Comparison of ENCODE assay signal across 8 cellular contexts in the genomic region with DNA sequence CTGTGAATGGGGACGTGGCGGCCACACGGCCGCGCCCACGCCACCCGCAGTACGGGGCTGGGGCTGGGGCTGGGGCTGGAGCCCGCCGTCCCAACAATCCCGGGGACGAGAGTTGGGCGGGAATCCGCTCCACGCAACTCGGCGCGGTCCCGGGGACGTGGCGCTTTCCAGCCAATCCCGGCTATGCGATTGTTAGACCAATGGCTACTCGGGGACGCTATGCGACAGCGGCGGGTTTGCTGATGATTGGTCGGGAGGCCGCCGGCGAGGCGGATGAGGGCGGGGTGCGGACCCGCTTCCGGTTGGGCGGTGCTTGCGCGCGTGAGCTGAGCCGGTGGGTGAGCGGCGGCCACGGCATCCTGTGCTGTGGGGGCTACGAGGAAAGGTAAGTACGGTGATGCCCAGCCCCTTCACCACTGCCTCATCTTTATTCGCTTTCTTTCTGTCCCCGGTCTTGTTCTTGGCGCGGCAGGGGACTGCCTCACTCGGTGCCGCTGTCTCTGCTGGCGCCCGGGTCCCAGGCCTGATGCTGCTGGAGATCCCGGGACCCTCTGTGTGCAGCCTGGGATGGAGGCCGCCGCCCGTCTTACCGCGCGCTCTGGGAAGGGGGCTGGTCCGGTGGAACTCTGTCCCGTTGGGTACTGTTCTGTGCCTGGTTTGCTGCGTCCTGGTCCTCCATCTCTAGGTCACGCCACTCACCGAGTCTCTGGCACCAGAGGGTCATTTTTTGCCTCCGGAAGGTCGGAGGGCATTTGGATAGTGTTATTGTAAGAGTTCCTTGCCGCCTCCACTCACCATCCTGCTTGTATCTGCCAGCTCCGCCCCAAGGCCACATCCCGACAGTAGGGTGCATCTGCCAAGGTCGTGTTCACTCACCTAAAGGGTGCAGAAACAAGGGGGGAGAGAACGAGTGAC. TPM values are rescaled to one million over a fixed set of nuclear protein-coding genes. Genes with fewer than 3 reads are reported as not detected.
DNase-seq lines count a peak whose midpoint lies in the region; TF ChIP-seq lines count a peak whose summit lies in the region.

A gene (plus strand): TSS at position 312 of the 915 bp plus-strand sequence. CDS start 9,225 bp downstream, outside the sequence.

- H3K4me3 Mint-ChIP-seq in nephron, result peak within 1 kb of the TSS; percentile 96 to 100 (median 99)
- peak within 1 kb of the TSS; percentile 97 for H3K4me3 Mint-ChIP-seq in stimulated activated naive CD8-positive, alpha-beta T cell treated with anti-CD3 and anti-CD28 coated beads, Interleukin-15, Interleukin-2, amounts not matched to agents 100 ng/mL and 50 ng/mL, for 24 hours

- no peak for TF ChIP-seq CTCF in fibroblast of the aortic adventitia (IDR thresholded peaks at IDR 0.05; ENCODE audit: insufficient read depth, low read length)
- TF ChIP-seq CTCF in nephron (IDR thresholded peaks at IDR 0.05; ENCODE audit: unreplicated experiment in 3 of 3), result no peak

- DNase-seq in ELF-1 (ENCODE audit: low read depth, low spot score) (peak; percentile 98), H7 (peak; percentile 99), M059J (ENCODE audit: low read depth) (peak; percentile 98), SHP77 (lab: John Stamatoyannopoulos, UW) (peak; percentile 89 to 95), fibroblast of the aortic adventitia (ENCODE audit: low read depth) (peak; percentile 97)
- peak; percentile 98 for DNase-seq in activated effector memory CD4-positive, alpha-beta T cell treated with anti-CD3 and anti-CD28 coated beads, Interleukin-2, amount 50 U/mL, for 16 hours

- peaks cover 4% of the 10 kb centered on the region for H3K27me3 Mint-ChIP-seq in nephron (ENCODE audit: low read depth)
- H3K27me3 Mint-ChIP-seq in stimulated activated naive CD8-positive, alpha-beta T cell treated with anti-CD3 and anti-CD28 coated beads, Interleukin-15, Interleukin-2, amounts not matched to agents 100 ng/mL and 50 ng/mL, for 24 hours, result no peaks in the 10 kb centered on the region

- H3K4me1 Mint-ChIP-seq in nephron, result peaks cover 41% of the 10 kb centered on the region
- H3K4me1 Mint-ChIP-seq in stimulated activated naive CD8-positive, alpha-beta T cell treated with anti-CD3 and anti-CD28 coated beads, Interleukin-15, Interleukin-2, amounts not matched to agents 100 ng/mL and 50 ng/mL, for 24 hours (ENCODE audit: low read depth), result peaks cover 59% of the 10 kb centered on the region

- H3K27ac Mint-ChIP-seq in nephron, result peak within 1 kb of the TSS; percentile 97 to 98 (median 98)
- peak within 1 kb of the TSS; percentile 99 for H3K27ac Mint-ChIP-seq in stimulated activated naive CD8-positive, alpha-beta T cell treated with anti-CD3 and anti-CD28 coated beads, Interleukin-15, Interleukin-2, amounts not matched to agents 100 ng/mL and 50 ng/mL, for 24 hours

- H3K27me3 ChIP-seq in H7 (ENCODE audit: control insufficient read depth, insufficient read depth, low read length), result peaks cover 2% of the 10 kb centered on the region; the same call in 1 of the 2 replicates

- peaks cover 2% of the 10 kb centered on the region for H3K36me3 Mint-ChIP-seq in nephron (ENCODE audit: low read depth)
- peaks cover 18% of the 10 kb centered on the region for H3K36me3 Mint-ChIP-seq in stimulated activated naive CD8-positive, alpha-beta T cell treated with anti-CD3 and anti-CD28 coated beads, Interleukin-15, Interleukin-2, amounts not matched to agents 100 ng/mL and 50 ng/mL, for 24 hours (ENCODE audit: low read depth)

- H3K36me3 ChIP-seq in H7 (replicated peaks; ENCODE audit: control insufficient read depth, insufficient read depth, low read length), result no peaks in the 10 kb centered on the region

- H3K4me3 ChIP-seq in H7 (ENCODE audit: insufficient read depth, low read depth, low read length), result peak within 1 kb of the TSS; percentile 97
- H3K4me3 ChIP-seq in fibroblast of the aortic adventitia (ENCODE audit: low read depth, low read length), result peak within 1 kb of the TSS; percentile 94

- H3K9me3 Mint-ChIP-seq in nephron, result no peaks in the 10 kb centered on the region
- no peaks in the 10 kb centered on the region for H3K9me3 Mint-ChIP-seq in stimulated activated naive CD8-positive, alpha-beta T cell treated with anti-CD3 and anti-CD28 coated beads, Interleukin-15, Interleukin-2, amounts not matched to agents 100 ng/mL and 50 ng/mL, for 24 hours

RNA-seq across cellular contexts. Expression of the gene that starts here (rescaled TPM):
- total RNA-seq in H7 (2014; rRNA removed; shearing (Covaris generic)), result 147 and 169 TPM in 2 replicates
- 571 and 729 TPM in 2 replicates for total RNA-seq in M059J (2014; rRNA removed; shearing (Covaris generic))
- total RNA-seq in fibroblast of the aortic adventitia (ENCODE audit: low replicate concordance), result 624 and 625 TPM in 2 replicates

Comparison
In these comparisons a context has a peak if more than half of its experiments do, and no peak if none do; other contexts are left out.
1. Peak in every context shown above with its lines: DNase-seq and H3K4me3 ChIP-seq.